Comparison of ENCODE assay signal across 1 cellular context in the genomic region with DNA sequence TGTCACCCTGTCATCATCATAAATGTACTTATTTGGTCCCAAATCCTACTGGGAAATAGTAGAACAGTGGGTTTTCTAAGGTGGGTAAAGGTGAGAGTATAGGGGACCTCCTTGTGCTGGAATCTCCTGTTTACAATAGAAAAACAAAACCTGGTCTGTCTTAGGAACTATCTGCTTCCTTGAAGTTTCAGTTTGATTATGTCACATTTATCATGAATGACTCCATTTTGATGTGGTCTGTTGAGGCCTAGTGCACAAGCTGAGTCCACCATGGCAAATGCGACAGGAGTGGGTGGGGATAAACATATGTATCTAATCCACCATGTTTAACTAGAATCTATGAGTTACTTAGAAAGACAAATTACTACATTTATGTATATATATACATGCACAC.
TF ChIP-seq lines count a peak whose summit lies in the region.

No MANE protein-coding gene starts in this region.

TF ChIP-seq in K562, 482 proteins besides CTCF, POLR2A, EP300 and RAD21 (continued from another document):
- TF ChIP-seq, protein P1, sequence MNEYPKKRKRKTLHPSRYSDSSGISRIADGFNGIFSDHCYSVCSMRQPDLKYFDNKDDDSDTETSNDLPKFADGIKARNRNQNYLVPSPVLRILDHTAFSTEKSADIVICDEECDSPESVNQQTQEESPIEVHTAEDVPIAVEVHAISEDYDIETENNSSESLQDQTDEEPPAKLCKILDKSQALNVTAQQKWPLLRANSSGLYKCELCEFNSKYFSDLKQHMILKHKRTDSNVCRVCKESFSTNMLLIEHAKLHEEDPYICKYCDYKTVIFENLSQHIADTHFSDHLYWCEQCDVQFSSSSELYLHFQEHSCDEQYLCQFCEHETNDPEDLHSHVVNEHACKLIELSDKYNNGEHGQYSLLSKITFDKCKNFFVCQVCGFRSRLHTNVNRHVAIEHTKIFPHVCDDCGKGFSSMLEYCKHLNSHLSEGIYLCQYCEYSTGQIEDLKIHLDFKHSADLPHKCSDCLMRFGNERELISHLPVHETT (CRISPR knock-in tag; conservative IDR thresholded peaks at IDR 0.05 in 1 of 2, IDR thresholded peaks at IDR 0.05 in 1 of 2) = peak in 1 of 2 experiments; percentile 57; a peak in 1 of 4 replicates
- TF ChIP-seq ZNF583 (CRISPR knock-in tag; IDR thresholded peaks at IDR 0.05) (peak; percentile 86; the same call in 1 of the 2 replicates), PTRF (tag; IDR thresholded peaks at IDR 0.05) (peak; percentile 94), ZBTB2 (IDR thresholded peaks at IDR 0.05) (no peak), NR2C1 (IDR thresholded peaks at IDR 0.05) (no peak), NR2C1 (tag; IDR thresholded peaks at IDR 0.05) (peak; percentile 86), ZNF507 (tag; conservative IDR thresholded peaks at IDR 0.05) (no peak), ARNT (IDR thresholded peaks at IDR 0.05) (no peak), ZNF707 (CRISPR knock-in tag; conservative IDR thresholded peaks at IDR 0.05) (no peak), USF2 (CRISPR knock-in tag; IDR thresholded peaks at IDR 0.05) (no peak), ZNF592 (IDR thresholded peaks at IDR 0.05) (peak; percentile 99), ZBTB12 (CRISPR knock-in tag; IDR thresholded peaks at IDR 0.05) (0 out of 2 replicates have a peak, but pooled peaks have one; percentile 29), KDM2B (CRISPR knock-in tag; IDR thresholded peaks at IDR 0.05) (no peak)
- TF ChIP-seq, protein P2, sequence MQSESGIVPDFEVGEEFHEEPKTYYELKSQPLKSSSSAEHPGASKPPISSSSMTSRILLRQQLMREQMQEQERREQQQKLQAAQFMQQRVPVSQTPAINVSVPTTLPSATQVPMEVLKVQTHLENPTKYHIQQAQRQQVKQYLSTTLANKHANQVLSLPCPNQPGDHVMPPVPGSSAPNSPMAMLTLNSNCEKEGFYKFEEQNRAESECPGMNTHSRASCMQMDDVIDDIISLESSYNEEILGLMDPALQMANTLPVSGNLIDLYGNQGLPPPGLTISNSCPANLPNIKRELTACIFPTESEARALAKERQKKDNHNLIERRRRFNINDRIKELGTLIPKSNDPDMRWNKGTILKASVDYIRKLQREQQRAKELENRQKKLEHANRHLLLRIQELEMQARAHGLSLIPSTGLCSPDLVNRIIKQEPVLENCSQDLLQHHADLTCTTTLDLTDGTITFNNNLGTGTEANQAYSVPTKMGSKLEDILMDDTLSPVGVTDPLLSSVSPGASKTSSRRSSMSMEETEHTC (IDR thresholded peaks at IDR 0.05) = no peak
